ENCODE assay signal across 15 cellular contexts in the genomic region with DNA sequence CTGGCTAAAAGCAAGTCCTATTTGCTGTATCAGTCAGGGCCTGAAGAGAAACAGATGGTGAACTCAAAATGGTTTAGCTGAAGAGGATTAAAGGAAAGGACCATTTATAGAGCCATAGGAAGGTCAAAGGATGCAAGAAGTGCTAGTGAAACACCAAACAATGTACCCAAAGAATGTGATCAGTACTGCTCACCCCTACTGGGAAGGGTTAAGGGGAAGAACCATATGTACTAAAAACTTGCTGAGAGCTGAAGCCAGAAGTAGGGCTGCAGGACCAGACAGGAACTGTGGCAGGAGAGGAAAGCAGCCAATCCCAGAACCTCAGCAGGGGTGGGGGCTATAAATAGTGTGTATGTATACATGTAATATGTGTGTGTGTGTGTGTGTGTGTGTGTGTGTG.
DNase-seq lines count a peak whose midpoint lies in the region; ATAC-seq and TF ChIP-seq lines count a peak whose summit lies in the region.
"Had no signal": no experiment of that assay in that cellular context is flagged by ENCODE, and none has a peak within 500 bp of the region (broad histone marks: within the 10 kb centered on the region; RNA-seq: fewer than 3 reads in every experiment).

No MANE protein-coding gene starts in this region.

- H3K4me1 Mint-ChIP-seq in CD4-positive, alpha-beta T cell (ENCODE audit: low read depth) = peaks cover 86% of the 10 kb centered on the region

- TF ChIP-seq CTCF in CD4-positive, alpha-beta T cell (IDR thresholded peaks at IDR 0.05) = no peak
- TF ChIP-seq CTCF in WERI-Rb-1 (IDR thresholded peaks at IDR 0.05; ENCODE audit: low read depth, low read length) = no peak
- no peak for TF ChIP-seq CTCF in fibroblast of the aortic adventitia (IDR thresholded peaks at IDR 0.05; ENCODE audit: insufficient read depth, low read length)

- POLR2A ChIA-PET in CD4-positive, alpha-beta T cell (lab: Charles Lee) = interaction anchor here (1.0 to 4.6 kb wide), 6 partner anchors 10 to 40 kb away, joined by 3 to 25 read pairs (median 5); no protein-coding TSS in a partner anchor

- H3K36me3 Mint-ChIP-seq in CD4-positive, alpha-beta T cell (ENCODE audit: low read depth) = peaks cover 53% of the 10 kb centered on the region

- DNase-seq in CD4-positive, alpha-beta T cell = no peak
- DNase-seq in G401 (ENCODE audit: low spot score) = peak; percentile 19
- DNase-seq in WERI-Rb-1 = peak; percentile 27
- peak; percentile 25 for DNase-seq in fibroblast of the aortic adventitia (ENCODE audit: low read depth)
- no peak for DNase-seq in retina
- DNase-seq in hippocampal formation (lab: John Stamatoyannopoulos, UW) = no peak
- DNase-seq in NCI-H1092 treated with DMSO at 0.1 percent for 48 hours (lab: John Stamatoyannopoulos, UW) = no peak
- no peak for DNase-seq in posterior cingulate gyrus
- DNase-seq: left colon; SHP77 treated with DMSO at 0.1 percent for 48 hours; stimulated activated CD4-positive, alpha-beta T cell treated with anti-CD3 and anti-CD28 coated beads, Interleukin-2, amount 100 ng/mL, for 24 hours; stimulated activated CD8-positive, alpha-beta memory T cell treated with anti-CD3 and anti-CD28 coated beads, Interleukin-4, amount 100 ng/mL, for 48 hours; trophoblast cell had no signal

- peak; percentile 58 for ATAC-seq in CD4-positive, alpha-beta T cell (ENCODE audit: poor library complexity)
- ATAC-seq: left colon had no signal

- H3K4me3 Mint-ChIP-seq in CD4-positive, alpha-beta T cell = peak overlapping the region; percentile 69

- no peaks in the 10 kb centered on the region for H3K9me3 ChIP-seq in CD4-positive, alpha-beta T cell (ENCODE audit: control insufficient read depth, low read length)
- H3K9me3 ChIP-seq in WERI-Rb-1 (ENCODE audit: severe bottlenecking) = peaks cover 6% of the 10 kb centered on the region

- in situ Hi-C loops in G401 (cut with HindIII; ENCODE audit: low sequenced_read_pairs) = no loop called here

- intact Hi-C loops in CD4-positive, alpha-beta T cell (cut with DNase I, micrococcal nuclease) = loop anchor here in 1 of 2 experiments (2.0 kb wide), 1 partner anchor 40 kb away; no protein-coding TSS in a partner anchor
- intact Hi-C loops in posterior cingulate gyrus (cut with DNase I) = no loop called here

- H3K27me3 Mint-ChIP-seq in CD4-positive, alpha-beta T cell = no peaks in the 10 kb centered on the region

- H3K27ac ChIP-seq in CD4-positive, alpha-beta T cell (ENCODE audit: low read depth, low read length) = no peak overlapping the region
- peak overlapping the region; percentile 9 for H3K27ac ChIP-seq in WERI-Rb-1
- H3K27ac ChIP-seq: BLaER1 treated with 17β-estradiol and CSF1 and Interleukin-3, amounts not matched to agents 10 nM and 100 nM had no signal

- no peaks in the 10 kb centered on the region for H3K36me3 ChIP-seq in WERI-Rb-1
- H3K36me3 ChIP-seq: BLaER1 treated with 17β-estradiol and CSF1 and Interleukin-3, amounts not matched to agents 10 nM and 100 nM had no signal

- H3K9me3 Mint-ChIP-seq in CD4-positive, alpha-beta T cell = peaks cover 8% of the 10 kb centered on the region

- H3K27me3 ChIP-seq in CD4-positive, alpha-beta T cell (ENCODE audit: control insufficient read depth, insufficient read depth, low read length) = no peaks in the 10 kb centered on the region
- H3K27me3 ChIP-seq in WERI-Rb-1 (ENCODE audit: insufficient read depth, low read depth, severe bottlenecking) = no peaks in the 10 kb centered on the region
- H3K27me3 ChIP-seq: BLaER1 treated with 17β-estradiol and CSF1 and Interleukin-3, amounts not matched to agents 10 nM and 100 nM had no signal

- CTCF ChIA-PET in CD4-positive, alpha-beta T cell (lab: Charles Lee) = interaction anchor here (0.6 to 2.4 kb wide), 7 partner anchors 9 to 48 kb away, joined by 3 to 9 read pairs (median 3); no protein-coding TSS in a partner anchor

- H3K27ac Mint-ChIP-seq in CD4-positive, alpha-beta T cell = peak overlapping the region; percentile 86

- H3K4me3 ChIP-seq in WERI-Rb-1 (ENCODE audit: low read depth, low read length) = no peak overlapping the region
- H3K4me3 ChIP-seq in fibroblast of the aortic adventitia (ENCODE audit: low read depth, low read length) = no peak overlapping the region
- H3K4me3 ChIP-seq: BLaER1 treated with 17β-estradiol and CSF1 and Interleukin-3, amounts not matched to agents 10 nM and 100 nM; coronary artery had no signal

Comparison
In these comparisons a context has a peak if more than half of its experiments do, and no peak if none do; other contexts are left out.
1. DNase-seq: peak in G401 (single experiment), WERI-Rb-1 (single experiment) and fibroblast of the aortic adventitia (single experiment); none in CD4-positive, alpha-beta T cell (0 of 10), retina (single experiment), hippocampal formation (0 of 2), NCI-H1092 treated with DMSO at 0.1 percent for 48 hours (single experiment) and posterior cingulate gyrus (0 of 10).